ENCODE assay signal across 34 cellular contexts in genomic region chr16:73848993-73849392, GRCh38.
"Had no signal": no experiment of that assay in that cellular context is flagged by ENCODE, and none has a peak within 500 bp of the region (broad histone marks: within the 10 kb centered on the region; RNA-seq: fewer than 3 reads in every experiment).

No MANE protein-coding gene starts in this region.

- H3K36me3 Mint-ChIP-seq: activated CD8-positive, alpha-beta memory T cell treated with anti-CD3 and anti-CD28 coated beads, Interleukin-2, amount 10 ng/mL, durations not matched to agents 7 days and 5 days; activated naive CD4-positive, alpha-beta T cell treated with anti-CD3 and anti-CD28 coated beads, Interleukin-2, amount 10 ng/mL, durations not matched to agents 7 days and 5 days; activated naive CD8-positive, alpha-beta T cell; brain had no signal

- H3K36me3 ChIP-seq: WERI-Rb-1 had no signal

- H3K27ac Mint-ChIP-seq: activated CD4-positive, alpha-beta memory T cell treated with anti-CD3 and anti-CD28 coated beads, Interleukin-2, amount 10 ng/mL, durations not matched to agents 7 days and 5 days; activated CD8-positive, alpha-beta memory T cell treated with anti-CD3 and anti-CD28 coated beads, Interleukin-2, amount 10 ng/mL, durations not matched to agents 7 days and 5 days; activated naive CD4-positive, alpha-beta T cell treated with anti-CD3 and anti-CD28 coated beads, Interleukin-2, amount 10 ng/mL, durations not matched to agents 7 days and 5 days; activated naive CD8-positive, alpha-beta T cell; activated naive CD8-positive, alpha-beta T cell treated with anti-CD3 and anti-CD28 coated beads, Interleukin-2, amount 50 U/mL, for 24 hours had no signal

- H3K4me3 Mint-ChIP-seq: activated CD4-positive, alpha-beta memory T cell treated with anti-CD3 and anti-CD28 coated beads, Interleukin-2, amount 10 ng/mL, durations not matched to agents 7 days and 5 days; activated CD8-positive, alpha-beta memory T cell treated with anti-CD3 and anti-CD28 coated beads, Interleukin-2, amount 10 ng/mL, durations not matched to agents 7 days and 5 days; activated naive CD4-positive, alpha-beta T cell treated with anti-CD3 and anti-CD28 coated beads, Interleukin-2, amount 10 ng/mL, durations not matched to agents 7 days and 5 days; activated naive CD8-positive, alpha-beta T cell; activated naive CD8-positive, alpha-beta T cell treated with anti-CD3 and anti-CD28 coated beads, Interleukin-2, amount 50 U/mL, for 24 hours; brain had no signal

- H3K4me1 Mint-ChIP-seq: activated CD4-positive, alpha-beta memory T cell treated with anti-CD3 and anti-CD28 coated beads, Interleukin-2, amount 10 ng/mL, durations not matched to agents 7 days and 5 days; activated CD8-positive, alpha-beta memory T cell treated with anti-CD3 and anti-CD28 coated beads, Interleukin-2, amount 10 ng/mL, durations not matched to agents 7 days and 5 days; activated naive CD4-positive, alpha-beta T cell treated with anti-CD3 and anti-CD28 coated beads, Interleukin-2, amount 10 ng/mL, durations not matched to agents 7 days and 5 days; activated naive CD8-positive, alpha-beta T cell treated with anti-CD3 and anti-CD28 coated beads, Interleukin-2, amount 50 U/mL, for 24 hours had no signal

- H3K9me3 Mint-ChIP-seq: activated naive CD4-positive, alpha-beta T cell treated with anti-CD3 and anti-CD28 coated beads, Interleukin-2, amount 10 ng/mL, durations not matched to agents 7 days and 5 days; activated naive CD8-positive, alpha-beta T cell treated with anti-CD3 and anti-CD28 coated beads, Interleukin-2, amount 50 U/mL, for 24 hours had no signal

- H3K27ac ChIP-seq: WERI-Rb-1 had no signal

- H3K27me3 Mint-ChIP-seq: activated CD4-positive, alpha-beta memory T cell treated with anti-CD3 and anti-CD28 coated beads, Interleukin-2, amount 10 ng/mL, durations not matched to agents 7 days and 5 days; activated CD8-positive, alpha-beta memory T cell treated with anti-CD3 and anti-CD28 coated beads, Interleukin-2, amount 10 ng/mL, durations not matched to agents 7 days and 5 days; activated naive CD4-positive, alpha-beta T cell treated with anti-CD3 and anti-CD28 coated beads, Interleukin-2, amount 10 ng/mL, durations not matched to agents 7 days and 5 days; activated naive CD8-positive, alpha-beta T cell had no signal

- DNase-seq: activated CD4-positive, alpha-beta memory T cell treated with anti-CD3 and anti-CD28 coated beads, Interleukin-2, amount 10 ng/mL, durations not matched to agents 7 days and 5 days; activated CD4-positive, alpha-beta T cell treated with anti-CD3 and anti-CD28 coated beads for 1 hour; activated CD4-positive, alpha-beta T cell treated with anti-CD3 and anti-CD28 coated beads for 48 hours; activated CD4-positive, CD25-positive, alpha-beta regulatory T cell; activated CD8-positive, alpha-beta memory T cell treated with anti-CD3 and anti-CD28 coated beads for 24 hours; activated CD8-positive, alpha-beta memory T cell treated with anti-CD3 and anti-CD28 coated beads, Interleukin-2, amount 10 ng/mL, durations not matched to agents 7 days and 5 days; activated CD8-positive, alpha-beta memory T cell treated with anti-CD3 and anti-CD28 coated beads, Interleukin-2, amount 50 U/mL, for 48 hours; activated effector memory CD4-positive, alpha-beta T cell treated with Interleukin-2 at 50 U/mL for 16 hours; activated naive CD4-positive, alpha-beta T cell treated with anti-CD3 and anti-CD28 coated beads, Interleukin-2, amount 10 ng/mL, durations not matched to agents 7 days and 5 days; activated naive CD8-positive, alpha-beta T cell treated with anti-CD3 and anti-CD28 coated beads, Interleukin-2, amount 50 U/mL, for 24 hours; activated T-cell treated with anti-CD3 and anti-CD28 coated beads, Interleukin-2, amount 50 U/mL, for 48 hours; anterior cingulate cortex; caudate nucleus; Kasumi-1; KG1; NCI-H1105; NCI-H1417 treated with DMSO at 0.1 percent for 48 hours; NCI-H187 treated with DMSO at 0.1 percent for 48 hours; NCI-H2081; NCI-H2171 treated with DMSO at 0.1 percent for 48 hours; NCI-H2227 treated with DMSO at 0.1 percent for 48 hours; NCI-H446; NCI-H524; NCI-H69; NCI-H82; RPMI8226; SHP77 treated with DMSO at 0.1 percent for 48 hours; SW 1271; T-helper 1 cell; T-helper 2 cell; T1000; WERI-Rb-1 had no signal
